1 cellular context compared by ENCODE assay signal in genomic region chr1:185787238-185787637, GRCh38.
TF ChIP-seq lines count a peak whose summit lies in the region.

No MANE protein-coding gene starts in this region.

TF ChIP-seq in GM23338, 12 proteins besides CTCF, POLR2A, EP300 and RAD21 (continued from another document):
- TF ChIP-seq, protein P1, sequence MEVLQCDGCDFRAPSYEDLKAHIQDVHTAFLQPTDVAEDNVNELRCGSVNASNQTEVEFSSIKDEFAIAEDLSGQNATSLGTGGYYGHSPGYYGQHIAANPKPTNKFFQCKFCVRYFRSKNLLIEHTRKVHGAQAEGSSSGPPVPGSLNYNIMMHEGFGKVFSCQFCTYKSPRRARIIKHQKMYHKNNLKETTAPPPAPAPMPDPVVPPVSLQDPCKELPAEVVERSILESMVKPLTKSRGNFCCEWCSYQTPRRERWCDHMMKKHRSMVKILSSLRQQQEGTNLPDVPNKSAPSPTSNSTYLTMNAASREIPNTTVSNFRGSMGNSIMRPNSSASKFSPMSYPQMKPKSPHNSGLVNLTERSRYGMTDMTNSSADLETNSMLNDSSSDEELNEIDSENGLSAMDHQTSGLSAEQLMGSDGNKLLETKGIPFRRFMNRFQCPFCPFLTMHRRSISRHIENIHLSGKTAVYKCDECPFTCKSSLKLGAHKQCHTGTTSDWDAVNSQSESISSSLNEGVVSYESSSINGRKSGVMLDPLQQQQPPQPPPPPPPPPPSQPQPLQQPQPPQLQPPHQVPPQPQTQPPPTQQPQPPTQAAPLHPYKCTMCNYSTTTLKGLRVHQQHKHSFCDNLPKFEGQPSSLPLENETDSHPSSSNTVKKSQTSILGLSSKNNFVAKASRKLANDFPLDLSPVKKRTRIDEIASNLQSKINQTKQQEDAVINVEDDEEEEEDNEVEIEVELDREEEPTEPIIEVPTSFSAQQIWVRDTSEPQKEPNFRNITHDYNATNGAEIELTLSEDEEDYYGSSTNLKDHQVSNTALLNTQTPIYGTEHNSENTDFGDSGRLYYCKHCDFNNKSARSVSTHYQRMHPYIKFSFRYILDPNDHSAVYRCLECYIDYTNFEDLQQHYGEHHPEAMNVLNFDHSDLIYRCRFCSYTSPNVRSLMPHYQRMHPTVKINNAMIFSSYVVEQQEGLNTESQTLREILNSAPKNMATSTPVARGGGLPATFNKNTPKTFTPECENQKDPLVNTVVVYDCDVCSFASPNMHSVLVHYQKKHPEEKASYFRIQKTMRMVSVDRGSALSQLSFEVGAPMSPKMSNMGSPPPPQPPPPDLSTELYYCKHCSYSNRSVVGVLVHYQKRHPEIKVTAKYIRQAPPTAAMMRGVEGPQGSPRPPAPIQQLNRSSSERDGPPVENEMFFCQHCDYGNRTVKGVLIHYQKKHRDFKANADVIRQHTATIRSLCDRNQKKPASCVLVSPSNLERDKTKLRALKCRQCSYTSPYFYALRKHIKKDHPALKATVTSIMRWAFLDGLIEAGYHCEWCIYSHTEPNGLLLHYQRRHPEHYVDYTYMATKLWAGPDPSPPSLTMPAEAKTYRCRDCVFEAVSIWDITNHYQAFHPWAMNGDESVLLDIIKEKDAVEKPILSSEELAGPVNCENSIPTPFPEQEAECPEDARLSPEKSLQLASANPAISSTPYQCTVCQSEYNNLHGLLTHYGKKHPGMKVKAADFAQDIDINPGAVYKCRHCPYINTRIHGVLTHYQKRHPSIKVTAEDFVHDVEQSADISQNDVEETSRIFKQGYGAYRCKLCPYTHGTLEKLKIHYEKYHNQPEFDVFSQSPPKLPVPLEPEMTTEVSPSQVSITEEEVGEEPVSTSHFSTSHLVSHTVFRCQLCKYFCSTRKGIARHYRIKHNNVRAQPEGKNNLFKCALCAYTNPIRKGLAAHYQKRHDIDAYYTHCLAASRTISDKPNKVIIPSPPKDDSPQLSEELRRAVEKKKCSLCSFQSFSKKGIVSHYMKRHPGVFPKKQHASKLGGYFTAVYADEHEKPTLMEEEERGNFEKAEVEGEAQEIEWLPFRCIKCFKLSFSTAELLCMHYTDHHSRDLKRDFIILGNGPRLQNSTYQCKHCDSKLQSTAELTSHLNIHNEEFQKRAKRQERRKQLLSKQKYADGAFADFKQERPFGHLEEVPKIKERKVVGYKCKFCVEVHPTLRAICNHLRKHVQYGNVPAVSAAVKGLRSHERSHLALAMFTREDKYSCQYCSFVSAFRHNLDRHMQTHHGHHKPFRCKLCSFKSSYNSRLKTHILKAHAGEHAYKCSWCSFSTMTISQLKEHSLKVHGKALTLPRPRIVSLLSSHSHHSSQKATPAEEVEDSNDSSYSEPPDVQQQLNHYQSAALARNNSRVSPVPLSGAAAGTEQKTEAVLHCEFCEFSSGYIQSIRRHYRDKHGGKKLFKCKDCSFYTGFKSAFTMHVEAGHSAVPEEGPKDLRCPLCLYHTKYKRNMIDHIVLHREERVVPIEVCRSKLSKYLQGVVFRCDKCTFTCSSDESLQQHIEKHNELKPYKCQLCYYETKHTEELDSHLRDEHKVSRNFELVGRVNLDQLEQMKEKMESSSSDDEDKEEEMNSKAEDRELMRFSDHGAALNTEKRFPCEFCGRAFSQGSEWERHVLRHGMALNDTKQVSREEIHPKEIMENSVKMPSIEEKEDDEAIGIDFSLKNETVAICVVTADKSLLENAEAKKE (CRISPR knock-in tag; IDR thresholded peaks at IDR 0.05) = no peak
- TF ChIP-seq NANOG (IDR thresholded peaks at IDR 0.05; ENCODE audit: borderline replicate concordance) (no peak), POLR2AphosphoS5 (IDR thresholded peaks at IDR 0.05; ENCODE audit: low read depth) (no peak), STAT1 (IDR thresholded peaks at IDR 0.05; ENCODE audit: unreplicated experiment) (no peak), JUNB (IDR thresholded peaks at IDR 0.05; ENCODE audit: unreplicated experiment) (no peak), ZNF114 (CRISPR knock-in tag; IDR thresholded peaks at IDR 0.05) (no peak), EZH2 (IDR thresholded peaks at IDR 0.05; ENCODE audit: low read depth, unreplicated experiment) (no peak)
